In the genomic region with DNA sequence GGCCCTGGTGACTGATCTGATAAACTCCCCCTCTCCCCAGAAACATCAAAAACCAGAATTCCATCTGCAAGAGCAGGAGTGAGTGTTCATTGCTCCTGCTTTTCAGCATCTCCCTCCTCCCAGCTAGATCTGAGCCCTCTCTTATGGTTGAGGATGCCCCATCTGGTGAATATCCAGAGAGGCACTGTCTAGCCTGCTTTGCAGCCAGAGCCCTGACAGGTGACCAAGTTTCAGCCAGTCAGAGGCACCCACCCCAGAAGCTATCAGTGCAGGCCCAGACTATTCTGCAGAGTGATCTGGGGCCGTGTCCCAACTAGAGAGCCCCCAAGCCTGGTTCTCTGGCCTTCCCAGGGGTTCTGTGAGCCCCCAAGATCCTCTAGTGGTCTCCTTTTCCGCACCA, we compare ENCODE assay signal across 1 cellular context.
A peak's percentile ranks its signal among the peaks of the same experiment; 100 is the strongest.
TF ChIP-seq lines count a peak whose summit lies in the region.

No MANE protein-coding gene starts in this region.

TF ChIP-seq in K562, 482 proteins besides CTCF, POLR2A, EP300 and RAD21:
- TF ChIP-seq, protein P1, sequence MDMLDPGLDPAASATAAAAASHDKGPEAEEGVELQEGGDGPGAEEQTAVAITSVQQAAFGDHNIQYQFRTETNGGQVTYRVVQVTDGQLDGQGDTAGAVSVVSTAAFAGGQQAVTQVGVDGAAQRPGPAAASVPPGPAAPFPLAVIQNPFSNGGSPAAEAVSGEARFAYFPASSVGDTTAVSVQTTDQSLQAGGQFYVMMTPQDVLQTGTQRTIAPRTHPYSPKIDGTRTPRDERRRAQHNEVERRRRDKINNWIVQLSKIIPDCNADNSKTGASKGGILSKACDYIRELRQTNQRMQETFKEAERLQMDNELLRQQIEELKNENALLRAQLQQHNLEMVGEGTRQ (CRISPR knock-in tag; IDR thresholded peaks at IDR 0.05), result peak; percentile 26; the same call in 1 of the 2 replicates
- TF ChIP-seq SRF (CRISPR knock-in tag; IDR thresholded peaks at IDR 0.05), result no peak
- no peak for TF ChIP-seq RB1 (IDR thresholded peaks at IDR 0.05; ENCODE audit: low read depth)
- no peak for TF ChIP-seq EGR1 (conservative IDR thresholded peaks at IDR 0.05)
- TF ChIP-seq, protein P2, sequence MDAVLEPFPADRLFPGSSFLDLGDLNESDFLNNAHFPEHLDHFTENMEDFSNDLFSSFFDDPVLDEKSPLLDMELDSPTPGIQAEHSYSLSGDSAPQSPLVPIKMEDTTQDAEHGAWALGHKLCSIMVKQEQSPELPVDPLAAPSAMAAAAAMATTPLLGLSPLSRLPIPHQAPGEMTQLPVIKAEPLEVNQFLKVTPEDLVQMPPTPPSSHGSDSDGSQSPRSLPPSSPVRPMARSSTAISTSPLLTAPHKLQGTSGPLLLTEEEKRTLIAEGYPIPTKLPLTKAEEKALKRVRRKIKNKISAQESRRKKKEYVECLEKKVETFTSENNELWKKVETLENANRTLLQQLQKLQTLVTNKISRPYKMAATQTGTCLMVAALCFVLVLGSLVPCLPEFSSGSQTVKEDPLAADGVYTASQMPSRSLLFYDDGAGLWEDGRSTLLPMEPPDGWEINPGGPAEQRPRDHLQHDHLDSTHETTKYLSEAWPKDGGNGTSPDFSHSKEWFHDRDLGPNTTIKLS (IDR thresholded peaks at IDR 0.05; ENCODE audit: borderline replicate concordance, low read depth), result no peak
